In genomic region chr21:46122758-46123683, GRCh38 we compare ENCODE assay signal across 1 cellular context.
TF ChIP-seq lines count a peak whose summit lies in the region.

No MANE protein-coding gene starts in this region.

TF ChIP-seq in K562, 482 proteins besides CTCF, POLR2A, EP300 and RAD21:
- TF ChIP-seq, protein P1, sequence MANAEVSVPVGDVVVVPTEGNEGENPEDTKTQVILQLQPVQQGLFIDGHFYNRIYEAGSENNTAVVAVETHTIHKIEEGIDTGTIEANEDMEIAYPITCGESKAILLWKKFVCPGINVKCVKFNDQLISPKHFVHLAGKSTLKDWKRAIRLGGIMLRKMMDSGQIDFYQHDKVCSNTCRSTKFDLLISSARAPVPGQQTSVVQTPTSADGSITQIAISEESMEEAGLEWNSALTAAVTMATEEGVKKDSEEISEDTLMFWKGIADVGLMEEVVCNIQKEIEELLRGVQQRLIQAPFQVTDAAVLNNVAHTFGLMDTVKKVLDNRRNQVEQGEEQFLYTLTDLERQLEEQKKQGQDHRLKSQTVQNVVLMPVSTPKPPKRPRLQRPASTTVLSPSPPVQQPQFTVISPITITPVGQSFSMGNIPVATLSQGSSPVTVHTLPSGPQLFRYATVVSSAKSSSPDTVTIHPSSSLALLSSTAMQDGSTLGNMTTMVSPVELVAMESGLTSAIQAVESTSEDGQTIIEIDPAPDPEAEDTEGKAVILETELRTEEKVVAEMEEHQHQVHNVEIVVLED (CRISPR knock-in tag; IDR thresholded peaks at IDR 0.05): no peak
- TF ChIP-seq EGR1 (conservative IDR thresholded peaks at IDR 0.05): peak; percentile 34
